ENCODE assay signal across 2 cellular contexts in genomic region chr4:76458297-76458696, GRCh38.
TF ChIP-seq lines count a peak whose summit lies in the region.

No MANE protein-coding gene starts in this region.

TF ChIP-seq in liver, 16 proteins besides CTCF, POLR2A, EP300 and RAD21:
- no peak for TF ChIP-seq MAX (IDR thresholded peaks at IDR 0.05)
- peak in 1 of 2 donors; percentile 12 for TF ChIP-seq HNF4A (conservative IDR thresholded peaks at IDR 0.05)

TF ChIP-seq in HepG2, 621 proteins besides CTCF, POLR2A, EP300 and RAD21:
- no peak for TF ChIP-seq KLF16 (CRISPR knock-in tag; IDR thresholded peaks at IDR 0.05)
